ENCODE assay signal across 1 cellular context in genomic region chr10:21278491-21279216, GRCh38.
TF ChIP-seq lines count a peak whose summit lies in the region.

No MANE protein-coding gene starts in this region.

TF ChIP-seq in HepG2, 621 proteins besides CTCF, POLR2A, EP300 and RAD21 (continued from another document and continues in another):
- TF ChIP-seq, protein P1, sequence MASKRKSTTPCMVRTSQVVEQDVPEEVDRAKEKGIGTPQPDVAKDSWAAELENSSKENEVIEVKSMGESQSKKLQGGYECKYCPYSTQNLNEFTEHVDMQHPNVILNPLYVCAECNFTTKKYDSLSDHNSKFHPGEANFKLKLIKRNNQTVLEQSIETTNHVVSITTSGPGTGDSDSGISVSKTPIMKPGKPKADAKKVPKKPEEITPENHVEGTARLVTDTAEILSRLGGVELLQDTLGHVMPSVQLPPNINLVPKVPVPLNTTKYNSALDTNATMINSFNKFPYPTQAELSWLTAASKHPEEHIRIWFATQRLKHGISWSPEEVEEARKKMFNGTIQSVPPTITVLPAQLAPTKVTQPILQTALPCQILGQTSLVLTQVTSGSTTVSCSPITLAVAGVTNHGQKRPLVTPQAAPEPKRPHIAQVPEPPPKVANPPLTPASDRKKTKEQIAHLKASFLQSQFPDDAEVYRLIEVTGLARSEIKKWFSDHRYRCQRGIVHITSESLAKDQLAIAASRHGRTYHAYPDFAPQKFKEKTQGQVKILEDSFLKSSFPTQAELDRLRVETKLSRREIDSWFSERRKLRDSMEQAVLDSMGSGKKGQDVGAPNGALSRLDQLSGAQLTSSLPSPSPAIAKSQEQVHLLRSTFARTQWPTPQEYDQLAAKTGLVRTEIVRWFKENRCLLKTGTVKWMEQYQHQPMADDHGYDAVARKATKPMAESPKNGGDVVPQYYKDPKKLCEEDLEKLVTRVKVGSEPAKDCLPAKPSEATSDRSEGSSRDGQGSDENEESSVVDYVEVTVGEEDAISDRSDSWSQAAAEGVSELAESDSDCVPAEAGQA (IDR thresholded peaks at IDR 0.05; ENCODE audit: low read depth), result no peak
- TF ChIP-seq, protein P1 (CRISPR knock-in tag; IDR thresholded peaks at IDR 0.05; ENCODE audit: borderline replicate concordance), result no peak
- TF ChIP-seq PBX2 (CRISPR knock-in tag; IDR thresholded peaks at IDR 0.05) (no peak), ZIK1 (CRISPR knock-in tag; IDR thresholded peaks at IDR 0.05; ENCODE audit: borderline replicate concordance, low read depth) (no peak), FOXK1 (CRISPR knock-in tag; IDR thresholded peaks at IDR 0.05; ENCODE audit: borderline replicate concordance, low read depth) (no peak), NFATC3 (CRISPR knock-in tag; IDR thresholded peaks at IDR 0.05) (no peak), ZNF296 (CRISPR knock-in tag; conservative IDR thresholded peaks at IDR 0.05) (no peak), ZFX (CRISPR knock-in tag; IDR thresholded peaks at IDR 0.05; ENCODE audit: low read depth) (peak; percentile 80), KAT7 (CRISPR knock-in tag; IDR thresholded peaks at IDR 0.05; ENCODE audit: borderline replicate concordance) (no peak), TFE3 (CRISPR knock-in tag; IDR thresholded peaks at IDR 0.05) (no peak), ZNF841 (CRISPR knock-in tag; IDR thresholded peaks at IDR 0.05; ENCODE audit: borderline replicate concordance) (no peak), JUND (CRISPR knock-in tag; IDR thresholded peaks at IDR 0.05) (no peak), SKIL (CRISPR knock-in tag; IDR thresholded peaks at IDR 0.05; ENCODE audit: borderline replicate concordance) (no peak), SP4 (CRISPR knock-in tag; IDR thresholded peaks at IDR 0.05) (no peak), PPARG (CRISPR knock-in tag; conservative IDR thresholded peaks at IDR 0.05) (0 out of 2 replicates have a peak, but pooled peaks have one; percentile 33), HNRNPUL1 (IDR thresholded peaks at IDR 0.05; ENCODE audit: low read depth, low read length) (no peak), ZBTB7A (CRISPR knock-in tag; IDR thresholded peaks at IDR 0.05) (no peak), SETDB1 (CRISPR knock-in tag; IDR thresholded peaks at IDR 0.05; ENCODE audit: borderline replicate concordance) (0 out of 2 replicates have a peak, but pooled peaks have one; percentile 55), MIXL1 (CRISPR knock-in tag; IDR thresholded peaks at IDR 0.05) (0 out of 2 replicates have a peak, but pooled peaks have one; percentile 46), HOMEZ (CRISPR knock-in tag; IDR thresholded peaks at IDR 0.05; ENCODE audit: low read depth) (peak; percentile 81; the same call in 1 of the 2 replicates), ZNF251 (CRISPR knock-in tag; IDR thresholded peaks at IDR 0.05) (no peak), ADNP (CRISPR knock-in tag; IDR thresholded peaks at IDR 0.05) (no peak), ZNF790 (CRISPR knock-in tag; IDR thresholded peaks at IDR 0.05; ENCODE audit: borderline replicate concordance) (no peak), THAP11 (CRISPR knock-in tag; IDR thresholded peaks at IDR 0.05) (no peak), GABPB1 (CRISPR knock-in tag; IDR thresholded peaks at IDR 0.05) (no peak), PHF20 (CRISPR knock-in tag; IDR thresholded peaks at IDR 0.05) (no peak), TEAD2 (CRISPR knock-in tag; IDR thresholded peaks at IDR 0.05) (no peak), RBM22 (optimal IDR thresholded peaks at IDR 0.05; ENCODE audit: low read length) (no peak), STAG1 (CRISPR knock-in tag; IDR thresholded peaks at IDR 0.05) (peak; percentile 98)
- TF ChIP-seq, protein P2, sequence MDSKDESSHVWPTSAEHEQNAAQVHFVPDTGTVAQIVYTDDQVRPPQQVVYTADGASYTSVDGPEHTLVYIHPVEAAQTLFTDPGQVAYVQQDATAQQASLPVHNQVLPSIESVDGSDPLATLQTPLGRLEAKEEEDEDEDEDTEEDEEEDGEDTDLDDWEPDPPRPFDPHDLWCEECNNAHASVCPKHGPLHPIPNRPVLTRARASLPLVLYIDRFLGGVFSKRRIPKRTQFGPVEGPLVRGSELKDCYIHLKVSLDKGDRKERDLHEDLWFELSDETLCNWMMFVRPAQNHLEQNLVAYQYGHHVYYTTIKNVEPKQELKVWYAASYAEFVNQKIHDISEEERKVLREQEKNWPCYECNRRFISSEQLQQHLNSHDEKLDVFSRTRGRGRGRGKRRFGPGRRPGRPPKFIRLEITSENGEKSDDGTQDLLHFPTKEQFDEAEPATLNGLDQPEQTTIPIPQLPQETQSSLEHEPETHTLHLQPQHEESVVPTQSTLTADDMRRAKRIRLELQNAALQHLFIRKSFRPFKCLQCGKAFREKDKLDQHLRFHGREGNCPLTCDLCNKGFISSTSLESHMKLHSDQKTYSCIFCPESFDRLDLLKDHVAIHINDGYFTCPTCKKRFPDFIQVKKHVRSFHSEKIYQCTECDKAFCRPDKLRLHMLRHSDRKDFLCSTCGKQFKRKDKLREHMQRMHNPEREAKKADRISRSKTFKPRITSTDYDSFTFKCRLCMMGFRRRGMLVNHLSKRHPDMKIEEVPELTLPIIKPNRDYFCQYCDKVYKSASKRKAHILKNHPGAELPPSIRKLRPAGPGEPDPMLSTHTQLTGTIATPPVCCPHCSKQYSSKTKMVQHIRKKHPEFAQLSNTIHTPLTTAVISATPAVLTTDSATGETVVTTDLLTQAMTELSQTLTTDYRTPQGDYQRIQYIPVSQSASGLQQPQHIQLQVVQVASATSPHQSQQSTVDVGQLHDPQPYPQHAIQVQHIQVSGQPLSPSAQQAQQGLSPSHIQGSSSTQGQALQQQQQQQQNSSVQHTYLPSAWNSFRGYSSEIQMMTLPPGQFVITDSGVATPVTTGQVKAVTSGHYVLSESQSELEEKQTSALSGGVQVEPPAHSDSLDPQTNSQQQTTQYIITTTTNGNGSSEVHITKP (CRISPR knock-in tag; IDR thresholded peaks at IDR 0.05; ENCODE audit: low read depth), result no peak
- TF ChIP-seq, protein P3, sequence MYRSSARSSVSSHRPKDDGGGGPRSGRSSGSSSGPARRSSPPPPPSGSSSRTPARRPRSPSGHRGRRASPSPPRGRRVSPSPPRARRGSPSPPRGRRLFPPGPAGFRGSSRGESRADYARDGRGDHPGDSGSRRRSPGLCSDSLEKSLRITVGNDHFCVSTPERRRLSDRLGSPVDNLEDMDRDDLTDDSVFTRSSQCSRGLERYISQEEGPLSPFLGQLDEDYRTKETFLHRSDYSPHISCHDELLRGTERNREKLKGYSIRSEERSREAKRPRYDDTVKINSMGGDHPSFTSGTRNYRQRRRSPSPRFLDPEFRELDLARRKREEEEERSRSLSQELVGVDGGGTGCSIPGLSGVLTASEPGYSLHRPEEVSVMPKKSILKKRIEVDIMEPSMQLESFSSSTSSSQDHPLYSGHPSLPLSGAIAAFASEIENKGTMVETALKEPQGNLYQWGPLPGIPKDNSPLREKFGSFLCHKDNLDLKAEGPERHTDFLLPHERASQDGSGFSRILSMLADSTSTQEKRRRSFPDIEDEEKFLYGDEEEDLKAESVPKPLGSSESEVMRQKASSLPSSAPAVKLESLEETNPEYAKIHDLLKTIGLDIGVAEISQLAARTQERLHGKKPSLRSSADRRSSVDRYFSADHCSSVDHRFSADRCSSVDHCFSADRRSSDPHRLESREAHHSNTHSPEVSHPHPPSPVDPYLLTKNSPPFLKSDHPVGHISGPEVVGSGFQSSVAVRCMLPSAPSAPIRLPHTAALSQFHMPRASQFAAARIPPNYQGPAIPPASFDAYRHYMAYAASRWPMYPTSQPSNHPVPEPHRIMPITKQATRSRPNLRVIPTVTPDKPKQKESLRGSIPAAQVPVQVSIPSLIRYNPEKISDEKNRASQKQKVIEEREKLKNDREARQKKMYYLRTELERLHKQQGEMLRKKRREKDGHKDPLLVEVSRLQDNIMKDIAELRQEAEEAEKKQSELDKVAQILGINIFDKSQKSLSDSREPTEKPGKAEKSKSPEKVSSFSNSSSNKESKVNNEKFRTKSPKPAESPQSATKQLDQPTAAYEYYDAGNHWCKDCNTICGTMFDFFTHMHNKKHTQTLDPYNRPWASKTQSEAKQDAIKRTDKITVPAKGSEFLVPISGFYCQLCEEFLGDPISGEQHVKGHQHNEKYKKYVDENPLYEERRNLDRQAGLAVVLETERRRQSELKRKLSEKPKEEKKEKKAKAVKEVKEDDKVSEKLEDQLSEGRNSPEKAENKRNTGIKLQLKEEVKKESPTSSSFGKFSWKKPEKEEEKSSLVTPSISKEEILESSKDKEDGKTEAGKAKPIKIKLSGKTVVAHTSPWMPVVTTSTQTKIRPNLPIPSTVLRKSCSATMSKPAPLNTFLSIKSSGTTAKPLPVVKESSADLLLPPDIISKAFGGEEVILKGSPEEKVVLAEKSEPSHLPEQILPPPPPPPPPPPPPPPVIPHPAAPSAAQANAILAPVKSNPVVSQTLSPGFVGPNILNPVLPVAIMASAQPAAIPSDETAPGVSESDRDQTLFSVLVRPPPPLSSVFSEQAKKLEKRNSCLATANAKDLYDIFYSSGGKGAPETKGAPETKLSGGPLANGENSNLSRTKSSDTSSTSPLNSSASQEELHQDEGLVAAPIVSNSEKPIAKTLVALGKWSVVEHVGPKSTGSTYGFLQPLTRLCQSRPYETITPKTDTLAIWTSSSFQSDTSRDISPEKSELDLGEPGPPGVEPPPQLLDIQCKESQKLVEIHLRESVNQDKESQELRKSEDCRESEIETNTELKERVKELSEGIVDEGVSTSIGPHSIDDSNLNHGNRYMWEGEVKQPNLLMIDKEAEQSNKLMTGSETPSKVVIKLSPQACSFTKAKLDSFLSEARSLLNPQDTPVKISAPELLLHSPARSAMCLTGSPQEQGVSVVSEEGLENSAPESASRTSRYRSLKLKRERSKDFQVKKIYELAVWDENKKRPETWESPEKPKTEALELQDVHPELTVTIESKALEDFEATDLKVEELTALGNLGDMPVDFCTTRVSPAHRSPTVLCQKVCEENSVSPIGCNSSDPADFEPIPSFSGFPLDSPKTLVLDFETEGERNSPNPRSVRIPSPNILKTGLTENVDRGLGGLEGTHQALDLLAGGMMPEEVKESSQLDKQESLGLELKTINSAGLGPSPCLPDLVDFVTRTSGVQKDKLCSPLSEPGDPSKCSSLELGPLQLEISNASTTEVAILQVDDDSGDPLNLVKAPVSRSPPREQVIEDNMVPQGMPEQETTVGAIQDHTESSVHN (CRISPR knock-in tag; IDR thresholded peaks at IDR 0.05), result no peak
- TF ChIP-seq, protein P4, sequence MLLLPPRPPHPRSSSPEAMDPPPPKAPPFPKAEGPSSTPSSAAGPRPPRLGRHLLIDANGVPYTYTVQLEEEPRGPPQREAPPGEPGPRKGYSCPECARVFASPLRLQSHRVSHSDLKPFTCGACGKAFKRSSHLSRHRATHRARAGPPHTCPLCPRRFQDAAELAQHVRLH (CRISPR knock-in tag; IDR thresholded peaks at IDR 0.05; ENCODE audit: borderline replicate concordance, low read depth), result peak; percentile 88; the same call in 1 of the 2 replicates
